Comparison of ENCODE assay signal across 29 cellular contexts in the genomic region with DNA sequence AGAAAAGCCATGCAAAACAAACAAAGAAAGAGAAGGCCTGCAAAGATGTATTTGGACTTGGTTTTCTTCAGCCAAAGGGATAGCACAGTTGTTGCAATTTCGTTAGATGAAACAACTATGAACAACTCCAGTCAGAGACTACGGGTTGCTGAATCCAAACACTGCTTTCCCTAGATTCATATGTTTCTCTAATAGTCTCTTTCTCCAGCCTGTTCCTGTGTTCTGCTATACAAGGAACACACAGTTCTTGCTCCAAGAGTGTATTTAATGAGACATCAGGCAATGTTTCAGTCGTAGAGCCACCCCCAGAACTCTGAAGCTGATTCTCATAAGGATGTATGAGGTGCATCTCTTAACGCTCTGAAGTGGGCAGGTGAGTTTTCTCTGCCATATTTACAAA.
"Had no signal": no experiment of that assay in that cellular context is flagged by ENCODE, and none has a peak within 500 bp of the region (broad histone marks: within the 10 kb centered on the region; RNA-seq: fewer than 3 reads in every experiment).

No MANE protein-coding gene starts in this region.

- H3K36me3 ChIP-seq: breast epithelium, SJCRH30 had no signal

- H3K4me1 Mint-ChIP-seq: activated CD4-positive, alpha-beta T cell treated with anti-CD3 and anti-CD28 coated beads, Interleukin-2, amount 10 ng/mL, durations not matched to agents 24 days and 14 days; activated naive CD8-positive, alpha-beta T cell treated with anti-CD3 and anti-CD28 coated beads for 36 hours had no signal

- H3K27me3 ChIP-seq: SJCRH30 had no signal

- H2AFZ ChIP-seq: PC-9 had no signal

- DNase-seq: activated CD4-positive, alpha-beta T cell treated with anti-CD3 and anti-CD28 coated beads, Interleukin-2, amount 10 ng/mL, durations not matched to agents 24 days and 14 days; activated CD4-positive, alpha-beta T cell treated with anti-CD3 and anti-CD28 coated beads, Interleukin-2, amount 50 U/mL, for 4 hours; activated CD8-positive, alpha-beta T cell treated with anti-CD3 and anti-CD28 coated beads for 36 hours; activated effector memory CD4-positive, alpha-beta T cell treated with anti-CD3 and anti-CD28 coated beads, Interleukin-2, amount 50 U/mL, for 16 hours; activated naive CD4-positive, alpha-beta T cell; activated naive CD4-positive, alpha-beta T cell treated with anti-CD3 and anti-CD28 coated beads, Interleukin-2, amount 50 U/mL, for 16 hours; activated naive CD8-positive, alpha-beta T cell treated with anti-CD3 and anti-CD28 coated beads for 36 hours; activated T-cell treated with anti-CD3 and anti-CD28 coated beads, Interleukin-2, amount 50 U/mL, for 1 hour; activated T-cell treated with anti-CD3 and anti-CD28 coated beads, Interleukin-2, amount 50 U/mL, for 72 hours; amniotic stem cell; aorta; Karpas-422; KBM-7; NCI-H1105; NCI-H1417 treated with DMSO at 0.1 percent for 48 hours; NCI-H187 treated with DMSO at 0.1 percent for 48 hours; NCI-H2081; NCI-H2171 treated with DMSO at 0.1 percent for 48 hours; NCI-H2227 treated with DMSO at 0.1 percent for 48 hours; NCI-H446 treated with DMSO at 0.1 percent for 48 hours; NCI-H524; PC-9; SHP77; SJCRH30 had no signal

- H3K27ac Mint-ChIP-seq: activated CD4-positive, alpha-beta T cell treated with anti-CD3 and anti-CD28 coated beads, Interleukin-2, amount 10 ng/mL, durations not matched to agents 24 days and 14 days; activated CD8-positive, alpha-beta T cell treated with anti-CD3 and anti-CD28 coated beads for 36 hours; activated naive CD8-positive, alpha-beta T cell treated with anti-CD3 and anti-CD28 coated beads for 36 hours; activated T-cell treated with anti-CD3 and anti-CD28 coated beads, Interleukin-2, amount 50 U/mL, for 72 hours; activated T-helper 17 cell treated with anti-CD3 and anti-CD28 coated beads, Interleukin-2, amount 50 U/mL, for 72 hours; T-helper 1 cell treated with Interleukin-12 subunit alpha and Interleukin-12 subunit beta and Interleukin-4 antibody, amounts not matched to agents 30 μg/mL and 1 μg/mL, for 36 hours; T-helper 2 cell treated with Interferon-gamma antibody and Interleukin-4, amounts not matched to agents 5 μg/mL and 100 μg/mL, for 36 hours had no signal

- H3K36me3 Mint-ChIP-seq: activated naive CD8-positive, alpha-beta T cell treated with anti-CD3 and anti-CD28 coated beads for 36 hours had no signal

- H3K27me3 Mint-ChIP-seq: activated CD8-positive, alpha-beta T cell treated with anti-CD3 and anti-CD28 coated beads for 36 hours; activated naive CD8-positive, alpha-beta T cell treated with anti-CD3 and anti-CD28 coated beads for 36 hours; activated T-helper 17 cell treated with anti-CD3 and anti-CD28 coated beads, Interleukin-2, amount 50 U/mL, for 72 hours had no signal

- ATAC-seq: activated CD8-positive, alpha-beta T cell treated with anti-CD3 and anti-CD28 coated beads for 36 hours; activated T-cell treated with anti-CD3 and anti-CD28 coated beads, Interleukin-2, amount 50 U/mL, for 72 hours; activated T-helper 17 cell treated with anti-CD3 and anti-CD28 coated beads, Interleukin-2, amount 50 U/mL, for 72 hours had no signal

- H3K9me3 ChIP-seq: breast epithelium, SJCRH30 had no signal

- H3K4me2 ChIP-seq: PC-9 had no signal

- H3K4me3 Mint-ChIP-seq: activated CD4-positive, alpha-beta T cell treated with anti-CD3 and anti-CD28 coated beads, Interleukin-2, amount 10 ng/mL, durations not matched to agents 24 days and 14 days; activated CD8-positive, alpha-beta T cell treated with anti-CD3 and anti-CD28 coated beads for 36 hours; activated naive CD8-positive, alpha-beta T cell treated with anti-CD3 and anti-CD28 coated beads for 36 hours; activated T-cell treated with anti-CD3 and anti-CD28 coated beads, Interleukin-2, amount 50 U/mL, for 72 hours; activated T-helper 17 cell treated with anti-CD3 and anti-CD28 coated beads, Interleukin-2, amount 50 U/mL, for 72 hours; T-helper 1 cell treated with Interleukin-12 subunit alpha and Interleukin-12 subunit beta and Interleukin-4 antibody, amounts not matched to agents 30 μg/mL and 1 μg/mL, for 36 hours; T-helper 2 cell treated with Interferon-gamma antibody and Interleukin-4, amounts not matched to agents 5 μg/mL and 100 μg/mL, for 36 hours had no signal

- H3K4me3 ChIP-seq: breast epithelium, PC-9, SJCRH30, SK-N-MC had no signal

- H3K4me1 ChIP-seq: breast epithelium, SJCRH30 had no signal

- H3K9me3 Mint-ChIP-seq: activated naive CD8-positive, alpha-beta T cell treated with anti-CD3 and anti-CD28 coated beads for 36 hours; activated T-helper 17 cell treated with anti-CD3 and anti-CD28 coated beads, Interleukin-2, amount 50 U/mL, for 72 hours; T-helper 2 cell treated with Interferon-gamma antibody and Interleukin-4, amounts not matched to agents 5 μg/mL and 100 μg/mL, for 36 hours had no signal

- H3K27ac ChIP-seq: breast epithelium, PC-9, SJCRH30, SK-N-MC had no signal
